38 cellular contexts compared by ENCODE assay signal in genomic region chr10:101106351-101106750, GRCh38. TPM values are rescaled to one million over a fixed set of nuclear protein-coding genes. Genes with fewer than 3 reads are reported as not detected.
"Had no signal": no experiment of that assay in that cellular context is flagged by ENCODE, and none has a peak within 500 bp of the region (broad histone marks: within the 10 kb centered on the region; RNA-seq: fewer than 3 reads in every experiment).

No MANE protein-coding gene starts in this region.

- H3K4me1 Mint-ChIP-seq: activated CD4-positive, alpha-beta memory T cell treated with anti-CD3 and anti-CD28 coated beads, Interleukin-2, amount 10 ng/mL, durations not matched to agents 7 days and 5 days; activated CD4-positive, alpha-beta T cell treated with anti-CD3 and anti-CD28 coated beads for 36 hours; activated CD4-positive, alpha-beta T cell treated with anti-CD3 and anti-CD28 coated beads, Interleukin-2, amount 10 ng/mL, durations not matched to agents 7 days and 5 days; activated CD8-positive, alpha-beta memory T cell treated with anti-CD3 and anti-CD28 coated beads, Interleukin-2, amount 10 ng/mL, durations not matched to agents 7 days and 5 days; activated naive CD8-positive, alpha-beta T cell treated with anti-CD3 and anti-CD28 coated beads for 36 hours had no signal

- H3K9me3 Mint-ChIP-seq: activated CD4-positive, alpha-beta memory T cell treated with anti-CD3 and anti-CD28 coated beads, Interleukin-2, amount 10 ng/mL, durations not matched to agents 7 days and 5 days; activated CD4-positive, alpha-beta T cell treated with anti-CD3 and anti-CD28 coated beads, Interleukin-2, amount 10 ng/mL, durations not matched to agents 7 days and 5 days; activated naive CD4-positive, alpha-beta T cell treated with anti-CD3 and anti-CD28 coated beads for 36 hours; activated naive CD4-positive, alpha-beta T cell treated with anti-CD3 and anti-CD28 coated beads, Interleukin-2, amount 50 U/mL, for 72 hours; activated naive CD8-positive, alpha-beta T cell treated with anti-CD3 and anti-CD28 coated beads for 36 hours; activated T-cell treated with anti-CD3 and anti-CD28 coated beads, Interleukin-2, amount 50 U/mL, for 24 hours; activated T-helper 2 cell treated with anti-CD3 and anti-CD28 coated beads, Interferon-gamma antibody, Interleukin-2, Interleukin-4, amounts not matched to agents 10 μg/mL and 5 μg/mL and 100 μg/mL, durations not matched to agents 14 hours and 24 hours and 36 hours; T-helper 1 cell treated with Interleukin-12 subunit alpha and Interleukin-12 subunit beta and Interleukin-4 antibody, amounts not matched to agents 30 μg/mL and 1 μg/mL, for 36 hours; T-helper 2 cell treated with Interferon-gamma antibody and Interleukin-4, amounts not matched to agents 5 μg/mL and 100 μg/mL, for 36 hours had no signal

- H3K36me3 Mint-ChIP-seq: activated CD8-positive, alpha-beta memory T cell treated with anti-CD3 and anti-CD28 coated beads, Interleukin-2, amount 10 ng/mL, durations not matched to agents 7 days and 5 days; activated naive CD4-positive, alpha-beta T cell treated with anti-CD3 and anti-CD28 coated beads, Interleukin-2, amount 50 U/mL, for 72 hours; activated naive CD8-positive, alpha-beta T cell treated with anti-CD3 and anti-CD28 coated beads for 36 hours had no signal

- H3K27ac Mint-ChIP-seq: activated CD4-positive, alpha-beta memory T cell treated with anti-CD3 and anti-CD28 coated beads, Interleukin-2, amount 10 ng/mL, durations not matched to agents 7 days and 5 days; activated CD4-positive, alpha-beta T cell treated with anti-CD3 and anti-CD28 coated beads for 36 hours; activated CD4-positive, alpha-beta T cell treated with anti-CD3 and anti-CD28 coated beads, Interleukin-2, amount 10 ng/mL, durations not matched to agents 7 days and 5 days; activated CD8-positive, alpha-beta memory T cell treated with anti-CD3 and anti-CD28 coated beads, Interleukin-2, amount 10 ng/mL, durations not matched to agents 7 days and 5 days; activated CD8-positive, alpha-beta T cell treated with anti-CD3 and anti-CD28 coated beads, Interleukin-2, amount 10 ng/mL, durations not matched to agents 7 days and 5 days; activated naive CD4-positive, alpha-beta T cell treated with anti-CD3 and anti-CD28 coated beads for 36 hours; activated naive CD4-positive, alpha-beta T cell treated with anti-CD3 and anti-CD28 coated beads, Interleukin-2, amount 50 U/mL, for 72 hours; activated naive CD8-positive, alpha-beta T cell treated with anti-CD3 and anti-CD28 coated beads for 36 hours; activated T-cell treated with anti-CD3 and anti-CD28 coated beads, Interleukin-2, amount 50 U/mL, for 24 hours; activated T-helper 2 cell treated with anti-CD3 and anti-CD28 coated beads, Interferon-gamma antibody, Interleukin-2, Interleukin-4, amounts not matched to agents 10 μg/mL and 5 μg/mL and 100 μg/mL, durations not matched to agents 14 hours and 24 hours and 36 hours; T-helper 1 cell treated with Interleukin-12 subunit alpha and Interleukin-12 subunit beta and Interleukin-4 antibody, amounts not matched to agents 30 μg/mL and 1 μg/mL, for 36 hours; T-helper 2 cell treated with Interferon-gamma antibody and Interleukin-4, amounts not matched to agents 5 μg/mL and 100 μg/mL, for 36 hours had no signal

- DNase-seq: activated CD4-positive, alpha-beta memory T cell treated with anti-CD3 and anti-CD28 coated beads, Interleukin-2, amount 10 ng/mL, durations not matched to agents 7 days and 5 days; activated CD4-positive, alpha-beta T cell treated with anti-CD3 and anti-CD28 coated beads for 1 hour; activated CD4-positive, alpha-beta T cell treated with anti-CD3 and anti-CD28 coated beads for 36 hours; activated CD4-positive, alpha-beta T cell treated with anti-CD3 and anti-CD28 coated beads for 48 hours; activated CD4-positive, alpha-beta T cell treated with anti-CD3 and anti-CD28 coated beads, Interleukin-2, amount 10 ng/mL, durations not matched to agents 7 days and 5 days; activated CD4-positive, alpha-beta T cell treated with anti-CD3 and anti-CD28 coated beads, Interleukin-2, amount 50 U/mL, for 48 hours; activated CD4-positive, CD25-positive, alpha-beta regulatory T cell; activated CD8-positive, alpha-beta memory T cell treated with anti-CD3 and anti-CD28 coated beads for 24 hours; activated CD8-positive, alpha-beta memory T cell treated with anti-CD3 and anti-CD28 coated beads, Interleukin-2, amount 10 ng/mL, durations not matched to agents 7 days and 5 days; activated CD8-positive, alpha-beta T cell treated with anti-CD3 and anti-CD28 coated beads, Interleukin-2, amount 10 ng/mL, durations not matched to agents 7 days and 5 days; activated effector memory CD4-positive, alpha-beta T cell treated with Interleukin-2 at 50 U/mL for 16 hours; activated gamma-delta T cell treated with Interleukin-2 at 50 U/mL for 16 hours; activated naive CD4-positive, alpha-beta T cell; activated naive CD4-positive, alpha-beta T cell treated with anti-CD3 and anti-CD28 coated beads for 36 hours; activated naive CD4-positive, alpha-beta T cell treated with anti-CD3 and anti-CD28 coated beads, Interleukin-2, amount 50 U/mL, for 16 hours; activated naive CD8-positive, alpha-beta T cell treated with anti-CD3 and anti-CD28 coated beads for 36 hours; activated T-cell treated with anti-CD3 and anti-CD28 coated beads, Interleukin-2, amount 50 U/mL, for 24 hours; activated T-cell treated with anti-CD3 and anti-CD28 coated beads, Interleukin-2, amount 50 U/mL, for 48 hours; amniotic stem cell; aorta; body of pancreas; brain microvascular endothelial cell; central memory CD4-positive, alpha-beta T cell; SW 1271; T-helper 1 cell; T-helper 2 cell; T-helper 9 cell had no signal

- H3K4me1 ChIP-seq: adrenal gland, body of pancreas, breast epithelium had no signal

- H3K4me3 Mint-ChIP-seq: activated CD4-positive, alpha-beta memory T cell treated with anti-CD3 and anti-CD28 coated beads, Interleukin-2, amount 10 ng/mL, durations not matched to agents 7 days and 5 days; activated CD4-positive, alpha-beta T cell treated with anti-CD3 and anti-CD28 coated beads for 36 hours; activated CD4-positive, alpha-beta T cell treated with anti-CD3 and anti-CD28 coated beads, Interleukin-2, amount 10 ng/mL, durations not matched to agents 7 days and 5 days; activated CD8-positive, alpha-beta memory T cell treated with anti-CD3 and anti-CD28 coated beads, Interleukin-2, amount 10 ng/mL, durations not matched to agents 7 days and 5 days; activated CD8-positive, alpha-beta T cell treated with anti-CD3 and anti-CD28 coated beads, Interleukin-2, amount 10 ng/mL, durations not matched to agents 7 days and 5 days; activated naive CD4-positive, alpha-beta T cell treated with anti-CD3 and anti-CD28 coated beads for 36 hours; activated naive CD8-positive, alpha-beta T cell treated with anti-CD3 and anti-CD28 coated beads for 36 hours; activated T-cell treated with anti-CD3 and anti-CD28 coated beads, Interleukin-2, amount 50 U/mL, for 24 hours; T-helper 1 cell treated with Interleukin-12 subunit alpha and Interleukin-12 subunit beta and Interleukin-4 antibody, amounts not matched to agents 30 μg/mL and 1 μg/mL, for 36 hours; T-helper 2 cell treated with Interferon-gamma antibody and Interleukin-4, amounts not matched to agents 5 μg/mL and 100 μg/mL, for 36 hours had no signal

- H3K9me3 ChIP-seq: adrenal gland, body of pancreas, breast epithelium had no signal

- ATAC-seq: activated CD4-positive, alpha-beta T cell treated with anti-CD3 and anti-CD28 coated beads for 36 hours; activated CD4-positive, CD25-positive, alpha-beta regulatory T cell treated with anti-CD3 and anti-CD28 coated beads, Interleukin-2, amount 50 U/mL, for 24 hours; activated CD8-positive, alpha-beta memory T cell treated with anti-CD3 and anti-CD28 coated beads, Interleukin-2, amount 10 ng/mL, durations not matched to agents 7 days and 5 days; activated CD8-positive, alpha-beta T cell treated with anti-CD3 and anti-CD28 coated beads, Interleukin-2, amount 10 ng/mL, durations not matched to agents 7 days and 5 days; activated naive CD4-positive, alpha-beta T cell treated with anti-CD3 and anti-CD28 coated beads, Interleukin-2, amount 50 U/mL, for 72 hours; body of pancreas had no signal

- H3K36me3 ChIP-seq: adrenal gland, brain microvascular endothelial cell, breast epithelium had no signal

- H3K27ac ChIP-seq: adrenal gland, body of pancreas, brain microvascular endothelial cell, breast epithelium, VCaP had no signal

- H3K27me3 ChIP-seq: body of pancreas had no signal

- H3K4me3 ChIP-seq: adrenal gland, body of pancreas, breast epithelium had no signal

RNA-seq across cellular contexts. Expression of gene TLX1, which starts 24.7 kb away (rescaled TPM):
- total RNA-seq: activated CD4-positive, alpha-beta memory T cell treated with anti-CD3 and anti-CD28 coated beads, Interleukin-2, amount 10 ng/mL, durations not matched to agents 7 days and 5 days; activated CD4-positive, alpha-beta T cell treated with anti-CD3 and anti-CD28 coated beads for 36 hours; activated CD4-positive, alpha-beta T cell treated with anti-CD3 and anti-CD28 coated beads, Interleukin-2, amount 10 ng/mL, durations not matched to agents 7 days and 5 days; activated CD8-positive, alpha-beta memory T cell treated with anti-CD3 and anti-CD28 coated beads, Interleukin-2, amount 10 ng/mL, durations not matched to agents 7 days and 5 days; activated CD8-positive, alpha-beta T cell treated with anti-CD3 and anti-CD28 coated beads, Interleukin-2, amount 10 ng/mL, durations not matched to agents 7 days and 5 days; activated naive CD4-positive, alpha-beta T cell treated with anti-CD3 and anti-CD28 coated beads for 36 hours; activated naive CD4-positive, alpha-beta T cell treated with anti-CD3 and anti-CD28 coated beads, Interleukin-2, amount 50 U/mL, for 72 hours; activated naive CD8-positive, alpha-beta T cell treated with anti-CD3 and anti-CD28 coated beads for 36 hours; activated T-helper 2 cell treated with anti-CD3 and anti-CD28 coated beads, Interferon-gamma antibody, Interleukin-2, Interleukin-4, amounts not matched to agents 10 μg/mL and 5 μg/mL and 100 μg/mL, durations not matched to agents 14 hours and 24 hours and 36 hours; adrenal gland; aorta; astrocyte; breast epithelium; cardiac septum; cerebellum had no signal
- polyA plus RNA-seq: adrenal gland had no signal
